8 cellular contexts compared by ENCODE assay signal in genomic region chrX:43655961-43656494, GRCh38. TPM values are rescaled to one million over a fixed set of nuclear protein-coding genes. Genes with fewer than 3 reads are reported as not detected.
DNase-seq lines count a peak whose midpoint lies in the region; ATAC-seq and TF ChIP-seq lines count a peak whose summit lies in the region.

Gene MAOA, plus strand, starts transcription at chrX:43656299. Its CDS starts 43 bp downstream, at chrX:43656342.

- CTCF ChIA-PET in CD4-positive, alpha-beta memory T cell (lab: Charles Lee; ENCODE audit: partially characterized antibody), result interaction anchor here (1.0 kb wide), 1 partner anchor 13 kb away, joined by 3 read pairs; no protein-coding TSS in a partner anchor
- CTCF ChIA-PET in activated naive CD4-positive, alpha-beta T cell treated with anti-CD3 and anti-CD28 coated beads, Interleukin-2, amount 10 ng/mL, durations not matched to agents 7 days and 5 days (lab: Charles Lee), result no interaction called here

- POLR2A ChIA-PET in CD4-positive, alpha-beta memory T cell (lab: Charles Lee; ENCODE audit: partially characterized antibody), result no interaction called here

- H3K27me3 Mint-ChIP-seq in CD4-positive, alpha-beta memory T cell, result peaks cover 0 to 1% of the 10 kb centered on the region in 2 donors
- peaks cover 20% of the 10 kb centered on the region for H3K27me3 Mint-ChIP-seq in activated naive CD4-positive, alpha-beta T cell treated with anti-CD3 and anti-CD28 coated beads, Interleukin-2, amount 10 ng/mL, durations not matched to agents 7 days and 5 days
- H3K27me3 Mint-ChIP-seq in neural crest cell (ENCODE audit: low read depth), result no peaks in the 10 kb centered on the region

- H3K36me3 ChIP-seq in CD4-positive, alpha-beta memory T cell (ENCODE audit: insufficient read depth, low read length), result no peaks in the 10 kb centered on the region
- no peaks in the 10 kb centered on the region for H3K36me3 ChIP-seq in upper lobe of left lung

- peaks cover 0 to under 1% (median 0%) of the 10 kb centered on the region in 8 donors for H3K9me3 Mint-ChIP-seq in CD4-positive, alpha-beta memory T cell
- no peaks in the 10 kb centered on the region for H3K9me3 Mint-ChIP-seq in activated naive CD4-positive, alpha-beta T cell treated with anti-CD3 and anti-CD28 coated beads, Interleukin-2, amount 10 ng/mL, durations not matched to agents 7 days and 5 days
- peaks cover 5% of the 10 kb centered on the region for H3K9me3 Mint-ChIP-seq in neural crest cell

- ATAC-seq in upper lobe of left lung (ENCODE audit: low FRiP score in 2 of 2), result peak; percentile 44 to 83
- ATAC-seq in HG02798 (IDR thresholded peaks at IDR 0.05; ENCODE audit: poor library complexity, unreplicated experiment), result no peak

- WGBS in upper lobe of left lung, 2 donors, result 57% methylated on average over 24 of the region's 32 CpGs; no CpG with 5 or more reads in 1 of the 2 donors

- peaks cover 0 to 2% of the 10 kb centered on the region in 2 donors for H3K36me3 Mint-ChIP-seq in CD4-positive, alpha-beta memory T cell
- H3K36me3 Mint-ChIP-seq in activated naive CD4-positive, alpha-beta T cell treated with anti-CD3 and anti-CD28 coated beads, Interleukin-2, amount 10 ng/mL, durations not matched to agents 7 days and 5 days, result no peaks in the 10 kb centered on the region
- H3K36me3 Mint-ChIP-seq in neural crest cell (ENCODE audit: low read depth), result peaks cover 4% of the 10 kb centered on the region

- TF ChIP-seq EP300 in upper lobe of left lung (IDR thresholded peaks at IDR 0.05), result no peak

- DNase-seq in CD4-positive, alpha-beta memory T cell, result peak in 4 of 5 donors; percentile 5 to 45 (median 10)
- DNase-seq in NCI-H82 (lab: John Stamatoyannopoulos, UW), result peak; percentile 79
- peak; percentile 38 for DNase-seq in activated naive CD4-positive, alpha-beta T cell treated with anti-CD3 and anti-CD28 coated beads, Interleukin-2, amount 10 ng/mL, durations not matched to agents 7 days and 5 days
- DNase-seq in germinal center (ENCODE audit: low spot score), result peak; percentile 2
- no peak for DNase-seq in neural crest cell (ENCODE audit: low read depth, low spot score)
- DNase-seq in upper lobe of left lung, result peak; percentile 89 to 93
- no peak for DNase-seq in NCI-H446 treated with DMSO at 0.1 percent for 48 hours (lab: John Stamatoyannopoulos, UW)

- TF ChIP-seq CTCF in neural crest cell (conservative IDR thresholded peaks at IDR 0.05) (no peak), upper lobe of left lung (IDR thresholded peaks at IDR 0.05) (no peak)

- intact Hi-C loops in CD4-positive, alpha-beta memory T cell (cut with micrococcal nuclease), result loop anchor here (2.0 kb wide), 1 partner anchor 1733 kb away; the partner anchor contains the start of gene CASK

- H3K27ac ChIP-seq in CD4-positive, alpha-beta memory T cell (ENCODE audit: low read depth, low read length), result peak within 1 kb of the TSS; percentile 67
- peak within 1 kb of the TSS; percentile 84 to 98 (median 90) for H3K27ac ChIP-seq in upper lobe of left lung

- H3K4me3 Mint-ChIP-seq in CD4-positive, alpha-beta memory T cell, result peak within 1 kb of the TSS; percentile 87 to 93 (median 89)
- H3K4me3 Mint-ChIP-seq in activated naive CD4-positive, alpha-beta T cell treated with anti-CD3 and anti-CD28 coated beads, Interleukin-2, amount 10 ng/mL, durations not matched to agents 7 days and 5 days, result peak within 1 kb of the TSS; percentile 77
- peak within 1 kb of the TSS; percentile 96 for H3K4me3 Mint-ChIP-seq in neural crest cell

- no peaks in the 10 kb centered on the region for H3K27me3 ChIP-seq in CD4-positive, alpha-beta memory T cell (ENCODE audit: insufficient read depth, low read length)
- no peaks in the 10 kb centered on the region for H3K27me3 ChIP-seq in upper lobe of left lung

- H3K4me1 ChIP-seq in CD4-positive, alpha-beta memory T cell (ENCODE audit: insufficient read depth, low read length), result no peaks in the 10 kb centered on the region
- H3K4me1 ChIP-seq in upper lobe of left lung, result no peaks in the 10 kb centered on the region

- no peaks in the 10 kb centered on the region for H3K9me3 ChIP-seq in CD4-positive, alpha-beta memory T cell (ENCODE audit: control insufficient read depth in 1 of 2, low read length in 2 of 2)
- no peaks in the 10 kb centered on the region for H3K9me3 ChIP-seq in upper lobe of left lung

- H3K4me3 ChIP-seq in CD4-positive, alpha-beta memory T cell (ENCODE audit: low read length in 2 of 2), result peak within 1 kb of the TSS; percentile 52 to 55
- peak within 1 kb of the TSS; percentile 47 to 75 (median 66) for H3K4me3 ChIP-seq in upper lobe of left lung

- peaks cover 2 to 8% (median 6%) of the 10 kb centered on the region in 4 donors for H3K4me1 Mint-ChIP-seq in CD4-positive, alpha-beta memory T cell
- H3K4me1 Mint-ChIP-seq in activated naive CD4-positive, alpha-beta T cell treated with anti-CD3 and anti-CD28 coated beads, Interleukin-2, amount 10 ng/mL, durations not matched to agents 7 days and 5 days, result peaks cover 8% of the 10 kb centered on the region
- H3K4me1 Mint-ChIP-seq in neural crest cell, result no peaks in the 10 kb centered on the region

- H3K27ac Mint-ChIP-seq in CD4-positive, alpha-beta memory T cell, result peak within 1 kb of the TSS in 6 of 7 donors; percentile 53 to 91 (median 74)
- H3K27ac Mint-ChIP-seq in activated naive CD4-positive, alpha-beta T cell treated with anti-CD3 and anti-CD28 coated beads, Interleukin-2, amount 10 ng/mL, durations not matched to agents 7 days and 5 days, result no peak within 1 kb of the TSS
- no peak within 1 kb of the TSS for H3K27ac Mint-ChIP-seq in neural crest cell (ENCODE audit: unreplicated experiment)

- peak in 2 of 4 donors; percentile 47 to 84 for TF ChIP-seq POLR2A in upper lobe of left lung (IDR thresholded peaks at IDR 0.05)

RNA-seq across cellular contexts. Expression of gene MAOA, which starts in this region (rescaled TPM):
- under 1 TPM in 1 of 2 experiments, not detected in 1; 0.09 TPM for total RNA-seq in CD4-positive, alpha-beta memory T cell
- 1 to 10 TPM in 1 of 2 donors, not detected in 1; 6.2 TPM for polyA plus RNA-seq in CD4-positive, alpha-beta memory T cell
- total RNA-seq in neural crest cell (0.30 and 0.45 TPM in 2 replicates), upper lobe of left lung (100 to 1,000 TPM; 112 to 300 (median 204) TPM)

Comparison
In these comparisons a context has a peak if more than half of its experiments do, and no peak if none do; other contexts are left out.
1. RNA of gene MAOA (total RNA-seq): 112 to 300 TPM in upper lobe of left lung; 0.30 to 0.45 TPM in neural crest cell and 0.09 TPM in CD4-positive, alpha-beta memory T cell; every median in the first group is over 10 times any median in the second.
2. DNase-seq: peak in CD4-positive, alpha-beta memory T cell (4 of 5), NCI-H82 (single experiment), activated naive CD4-positive, alpha-beta T cell treated with anti-CD3 and anti-CD28 coated beads, Interleukin-2, amount 10 ng/mL, durations not matched to agents 7 days and 5 days (single experiment), germinal center (single experiment) and upper lobe of left lung (2 of 2); none in neural crest cell (single experiment) and NCI-H446 treated with DMSO at 0.1 percent for 48 hours (single experiment).
3. H3K27ac Mint-ChIP-seq: peak in CD4-positive, alpha-beta memory T cell (6 of 7); none in activated naive CD4-positive, alpha-beta T cell treated with anti-CD3 and anti-CD28 coated beads, Interleukin-2, amount 10 ng/mL, durations not matched to agents 7 days and 5 days (single experiment) and neural crest cell (single experiment).
4. Peak in every context shown above with its lines, with median percentiles within 50 percentile points of each other: H3K4me3 Mint-ChIP-seq.